1 cellular context compared by ENCODE assay signal in genomic region chr16:85535352-85536072, GRCh38.
TF ChIP-seq lines count a peak whose summit lies in the region.

No MANE protein-coding gene starts in this region.

TF ChIP-seq in K562, 482 proteins besides CTCF, POLR2A, EP300 and RAD21 (continued from another document and continues in another):
- TF ChIP-seq CUX1 (CRISPR knock-in tag; IDR thresholded peaks at IDR 0.05), result peak; percentile 76; the same call in 1 of the 2 replicates
- TF ChIP-seq OTX1 (CRISPR knock-in tag; IDR thresholded peaks at IDR 0.05), result 0 out of 2 replicates have a peak, but pooled peaks have one; percentile 9
- no peak for TF ChIP-seq RBM22 (IDR thresholded peaks at IDR 0.05; ENCODE audit: low read depth, low read length, poor library complexity, severe bottlenecking)
- no peak for TF ChIP-seq HMGXB4 (CRISPR knock-in tag; IDR thresholded peaks at IDR 0.05)
- TF ChIP-seq KLF16 (IDR thresholded peaks at IDR 0.05), result peak; percentile 99
- peak; percentile 89 for TF ChIP-seq NR2C2 (CRISPR knock-in tag; IDR thresholded peaks at IDR 0.05)
- TF ChIP-seq NR2C2 (tag; IDR thresholded peaks at IDR 0.05), result peak; percentile 98
- TF ChIP-seq NR4A1 (CRISPR knock-in tag; IDR thresholded peaks at IDR 0.05), result peak; percentile 12
- peak; percentile 88 for TF ChIP-seq NR4A1 (tag; IDR thresholded peaks at IDR 0.05)
- peak; percentile 29 to 40; a peak in 3 of 4 replicates for TF ChIP-seq NRF1 (conservative IDR thresholded peaks at IDR 0.05 in 1 of 2, IDR thresholded peaks at IDR 0.05 in 1 of 2)
- no peak for TF ChIP-seq ZNF77 (CRISPR knock-in tag; IDR thresholded peaks at IDR 0.05)
- peak; percentile 91 for TF ChIP-seq ZKSCAN1 (IDR thresholded peaks at IDR 0.05; ENCODE audit: low read depth, low read length)
- peak; percentile 30; the same call in 1 of the 2 replicates for TF ChIP-seq GABPB1 (CRISPR knock-in tag; IDR thresholded peaks at IDR 0.05)
- peak; percentile 88 for TF ChIP-seq EP400 (IDR thresholded peaks at IDR 0.05)
- peak; percentile 95 for TF ChIP-seq MBD2 (IDR thresholded peaks at IDR 0.05; ENCODE audit: borderline replicate concordance, low read depth)
- peak; percentile 77 to 99 for TF ChIP-seq HDAC1 (IDR thresholded peaks at IDR 0.05)
- TF ChIP-seq ZBTB26 (CRISPR knock-in tag; IDR thresholded peaks at IDR 0.05), result no peak
- TF ChIP-seq XRCC4 (IDR thresholded peaks at IDR 0.05; ENCODE audit: extremely low read depth, insufficient read depth, insufficient read length), result no peak
- TF ChIP-seq ESRRA (IDR thresholded peaks at IDR 0.05; ENCODE audit: borderline replicate concordance, low read depth), result peak; percentile 88
- no peak for TF ChIP-seq ZBTB1 (CRISPR knock-in tag; IDR thresholded peaks at IDR 0.05; ENCODE audit: borderline replicate concordance, low read depth)
- no peak for TF ChIP-seq SNAPC5 (CRISPR knock-in tag; IDR thresholded peaks at IDR 0.05)
- peak; percentile 100 for TF ChIP-seq SMARCA5 (IDR thresholded peaks at IDR 0.05)
- peak; percentile 54; the same call in 1 of the 2 replicates for TF ChIP-seq ZNF511 (CRISPR knock-in tag; IDR thresholded peaks at IDR 0.05)
- TF ChIP-seq MTA2 (IDR thresholded peaks at IDR 0.05; ENCODE audit: low read depth), result peak; percentile 98
- TF ChIP-seq SLC30A9 (CRISPR knock-in tag; IDR thresholded peaks at IDR 0.05), result no peak
- no peak for TF ChIP-seq BDP1 (IDR thresholded peaks at IDR 0.05; ENCODE audit: insufficient read depth, insufficient read length)
- TF ChIP-seq E2F8 (IDR thresholded peaks at IDR 0.05; ENCODE audit: low read depth, partially characterized antibody), result peak; percentile 54
- TF ChIP-seq CHD2 (IDR thresholded peaks at IDR 0.05; ENCODE audit: low read depth, low read length), result no peak
- TF ChIP-seq TAF15 (IDR thresholded peaks at IDR 0.05; ENCODE audit: low read depth, low read length), result no peak
- TF ChIP-seq CBX8 (IDR thresholded peaks at IDR 0.05; ENCODE audit: borderline replicate concordance, extremely low read depth, low read depth, low read length, poor library complexity, severe bottlenecking), result no peak
- TF ChIP-seq ZNF24 (IDR thresholded peaks at IDR 0.05), result no peak
- no peak for TF ChIP-seq KDM4B (IDR thresholded peaks at IDR 0.05; ENCODE audit: borderline replicate concordance in 2 of 2, low read depth in 1 of 2)
- TF ChIP-seq IRF2 (CRISPR knock-in tag; IDR thresholded peaks at IDR 0.05), result no peak
- peak; percentile 58 for TF ChIP-seq CREBBP (IDR thresholded peaks at IDR 0.05; ENCODE audit: low read depth, low read length)
- peak; percentile 20 for TF ChIP-seq PRDM10 (IDR thresholded peaks at IDR 0.05; ENCODE audit: partially characterized antibody)
- TF ChIP-seq HMBOX1 (IDR thresholded peaks at IDR 0.05), result no peak; the same call in 1 of the 2 replicates
- no peak for TF ChIP-seq ZNF408 (CRISPR knock-in tag; IDR thresholded peaks at IDR 0.05; ENCODE audit: low read depth)
- TF ChIP-seq VEZF1 (CRISPR knock-in tag; IDR thresholded peaks at IDR 0.05), result peak; percentile 97
- peak; percentile 51; the same call in 1 of the 2 replicates for TF ChIP-seq ZNF134 (CRISPR knock-in tag; conservative IDR thresholded peaks at IDR 0.05)
- TF ChIP-seq HNRNPL (IDR thresholded peaks at IDR 0.05; ENCODE audit: low read depth, low read length), result no peak
- TF ChIP-seq FOXJ2 (tag; IDR thresholded peaks at IDR 0.05), result peak; percentile 94
- TF ChIP-seq ZBTB7A (IDR thresholded peaks at IDR 0.05; ENCODE audit: borderline replicate concordance, control insufficient read depth, low read depth, low read length), result peak; percentile 97
- peak; percentile 13; the same call in 1 of the 2 replicates for TF ChIP-seq GTF2F1 (IDR thresholded peaks at IDR 0.05; ENCODE audit: low read depth, low read length)
- peak; percentile 92 for TF ChIP-seq ZBED1 (IDR thresholded peaks at IDR 0.05)
- TF ChIP-seq C11orf30 (IDR thresholded peaks at IDR 0.05; ENCODE audit: low read depth), result peak; percentile 73; the same call in 1 of the 2 replicates
- no peak for TF ChIP-seq ZNF445 (CRISPR knock-in tag; IDR thresholded peaks at IDR 0.05; ENCODE audit: low read depth)
- TF ChIP-seq POU5F1 (IDR thresholded peaks at IDR 0.05; ENCODE audit: borderline replicate concordance, low read depth, low read length, partially characterized antibody), result peak; percentile 1
- no peak for TF ChIP-seq E2F4 (CRISPR knock-in tag; IDR thresholded peaks at IDR 0.05; ENCODE audit: low read depth)
